In the genomic region with DNA sequence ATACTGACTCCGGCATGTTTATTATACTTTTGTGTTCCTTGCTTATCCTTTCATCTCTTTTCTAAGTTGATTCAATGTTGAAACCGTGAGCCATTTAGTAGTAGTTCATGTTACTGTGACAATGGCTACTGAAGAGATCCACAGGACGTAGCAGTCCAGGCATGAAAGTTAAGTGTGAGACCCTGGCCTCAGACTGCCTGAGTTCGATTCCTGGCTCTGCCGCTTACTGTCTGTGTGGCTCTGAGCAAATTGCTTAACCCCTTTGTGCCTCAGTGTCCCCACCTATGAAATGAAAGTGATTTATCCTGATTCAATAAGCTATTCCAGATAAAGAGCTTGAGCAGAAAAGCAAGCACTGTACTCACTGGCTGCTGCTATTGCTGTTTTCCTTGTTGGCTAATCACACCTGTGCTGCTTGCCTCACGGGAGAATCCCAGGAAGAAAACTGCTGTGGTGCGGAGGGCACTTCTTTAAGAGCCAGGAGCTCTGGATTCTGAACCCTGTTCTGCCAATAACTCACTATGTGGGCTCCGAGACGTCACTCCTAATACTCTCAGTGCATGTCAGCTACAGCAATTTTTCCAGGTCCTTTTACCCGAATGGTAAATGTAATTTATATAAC, we compare ENCODE assay signal across 39 cellular contexts. TPM values are rescaled to one million over a fixed set of nuclear protein-coding genes. Genes with fewer than 3 reads are reported as not detected.
"Had no signal": no experiment of that assay in that cellular context is flagged by ENCODE, and none has a peak within 500 bp of the region (broad histone marks: within the 10 kb centered on the region; RNA-seq: fewer than 3 reads in every experiment).

No MANE protein-coding gene starts in this region.

- H3K9me3 ChIP-seq: MG63 had no signal

- H3K4me3 ChIP-seq: MG63 had no signal

- DNase-seq: Karpas-422, Kasumi-1, KG1, MG63, MM.1S, MV-4-11, NCI-H1048, NCI-H1092, NCI-H1092 treated with DMSO at 0.1 percent for 48 hours, NCI-H1105, NCI-H1105 treated with DMSO at 0.1 percent for 48 hours, NCI-H1417, NCI-H1417 treated with DMSO at 0.1 percent for 48 hours, NCI-H1436, NCI-H1436 treated with DMSO at 0.1 percent for 48 hours, NCI-H146, NCI-H1694, NCI-H1694 treated with DMSO at 0.1 percent for 48 hours, NCI-H187, NCI-H187 treated with DMSO at 0.1 percent for 48 hours, NCI-H1930, NCI-H2029, NCI-H2029 treated with DMSO at 0.1 percent for 48 hours, NCI-H2081, NCI-H2081 treated with DMSO at 0.1 percent for 48 hours, NCI-H2107, NCI-H2171, NCI-H2171 treated with DMSO at 0.1 percent for 48 hours, NCI-H2227 treated with DMSO at 0.1 percent for 48 hours, NCI-H226, NCI-H345, NCI-H446, NCI-H446 treated with DMSO at 0.1 percent for 48 hours, NCI-H510A had no signal

- H3K36me3 ChIP-seq: MG63 had no signal

- H3K27me3 ChIP-seq: MG63 had no signal

- H3K27ac ChIP-seq: KMS-11 had no signal

RNA-seq across cellular contexts. Expression of a gene that starts 38.4 kb away (rescaled TPM):
- total RNA-seq: LHCN-M2, M059J, MCF 10A, NCI-H460 had no signal
